In the genomic region with DNA sequence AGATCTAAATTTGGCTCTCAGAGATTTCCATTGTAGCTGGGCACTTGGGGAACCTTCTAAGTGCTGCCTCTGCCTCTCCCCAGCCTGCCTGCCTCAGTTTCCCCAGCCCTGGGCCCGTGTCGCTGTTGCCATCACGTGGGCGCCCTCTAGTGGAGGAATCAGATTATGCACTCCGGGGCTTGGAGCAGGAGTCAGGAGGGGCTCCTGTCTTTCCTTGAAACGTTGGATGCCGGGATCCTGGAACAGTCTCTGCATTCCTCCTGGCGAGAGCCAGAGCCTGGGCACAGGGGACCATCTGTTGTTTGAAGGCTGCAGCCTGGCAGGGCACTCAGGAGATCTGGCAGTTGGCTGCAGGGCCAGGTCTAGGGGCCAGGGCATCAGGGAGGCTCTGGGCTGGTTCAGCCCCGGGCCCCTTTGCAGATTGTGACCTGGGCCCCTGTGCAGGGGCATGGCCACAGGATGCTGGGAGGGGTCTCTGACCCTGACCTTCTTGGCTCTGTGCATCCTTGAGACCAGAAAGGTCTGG, we compare ENCODE assay signal across 8 cellular contexts.
A peak's percentile ranks its signal among the peaks of the same experiment; 100 is the strongest.
DNase-seq lines count a peak whose midpoint lies in the region; ATAC-seq and TF ChIP-seq lines count a peak whose summit lies in the region.

No MANE protein-coding gene starts in this region.

- no peaks in the 10 kb centered on the region for H4K20me1 ChIP-seq in mammary epithelial cell (ENCODE audit: insufficient read depth, low read length)

- no peaks in the 10 kb centered on the region for H3K4me1 ChIP-seq in CD4-positive, alpha-beta memory T cell (ENCODE audit: insufficient read depth, low read length)
- H3K4me1 ChIP-seq in mammary epithelial cell (ENCODE audit: insufficient read depth, low read length): peaks cover 14% of the 10 kb centered on the region

- dilution Hi-C loops in mammary epithelial cell (cut with HindIII; ENCODE audit: low sequenced_read_pairs): loop anchor here (5.0 to 10.0 kb wide), 2 partner anchors 51 to 62 kb away; no protein-coding TSS in a partner anchor

- no peak overlapping the region for H3K27ac Mint-ChIP-seq in CD4-positive, alpha-beta memory T cell

- H3K4me1 Mint-ChIP-seq in CD4-positive, alpha-beta memory T cell: peaks cover 0 to 11% (median 3%) of the 10 kb centered on the region in 4 donors

- no TSS peak for BruUV-seq in mammary epithelial cell (replicated peaks; lab: Mats Ljungman, UMichigan)

- H3K9ac ChIP-seq in mammary epithelial cell (ENCODE audit: insufficient read depth, low read length): no peak overlapping the region

- TF ChIP-seq CTCF in WERI-Rb-1 (IDR thresholded peaks at IDR 0.05; ENCODE audit: low read depth, low read length): peak; percentile 84
- TF ChIP-seq CTCF in mammary epithelial cell (conservative IDR thresholded peaks at IDR 0.05 in 1 of 2, IDR thresholded peaks at IDR 0.05 in 1 of 2; ENCODE audit: extremely low read depth in 1 of 2, insufficient read depth in 1 of 2, low read depth in 1 of 2, low read length in 2 of 2): peak; percentile 75 to 94

- peaks cover 6 to 11% of the 10 kb centered on the region in 2 donors for H3K27me3 Mint-ChIP-seq in CD4-positive, alpha-beta memory T cell

- H3K27ac ChIP-seq in CD4-positive, alpha-beta memory T cell (ENCODE audit: low read depth, low read length): no peak overlapping the region
- H3K27ac ChIP-seq in WERI-Rb-1: no peak overlapping the region
- H3K27ac ChIP-seq in mammary epithelial cell (ENCODE audit: insufficient read depth, low read depth, low read length): no peak overlapping the region

- no peaks in the 10 kb centered on the region for H3K9me3 Mint-ChIP-seq in CD4-positive, alpha-beta memory T cell

- peak; percentile 31 to 58 (median 46) for DNase-seq in CD4-positive, alpha-beta memory T cell
- DNase-seq in HT-29 (ENCODE audit: low spot score) (peak; percentile 69), WERI-Rb-1 (peak; percentile 73), mammary epithelial cell (no peak), kidney tubule cell (ENCODE audit: low spot score) (peak; percentile 48), NCI-H2107 (lab: John Stamatoyannopoulos, UW) (no peak)
- DNase-seq in stimulated activated CD4-positive, alpha-beta T cell treated with anti-CD3 and anti-CD28 coated beads, TNF-alpha, amount 100 ng/mL, for 24 hours (ENCODE audit: low read depth in 3 of 3): peak; percentile 21 to 68 (median 27)

- POLR2A ChIA-PET in CD4-positive, alpha-beta memory T cell (lab: Charles Lee; ENCODE audit: partially characterized antibody): no interaction called here

- in situ Hi-C loops in mammary epithelial cell (cut with MboI; ENCODE audit: low sequenced_read_pairs in 2 of 2): loop anchor here (5.0 to 10.0 kb wide), 2 partner anchors 127 to 129 kb away; no protein-coding TSS in a partner anchor

- no peaks in the 10 kb centered on the region for H3K27me3 ChIP-seq in CD4-positive, alpha-beta memory T cell (ENCODE audit: insufficient read depth, low read length)
- H3K27me3 ChIP-seq in WERI-Rb-1 (ENCODE audit: insufficient read depth, low read depth, severe bottlenecking) (no peaks in the 10 kb centered on the region), mammary epithelial cell (ENCODE audit: insufficient read depth, low read length) (no peaks in the 10 kb centered on the region)

- CTCF ChIA-PET in CD4-positive, alpha-beta memory T cell (lab: Charles Lee; ENCODE audit: partially characterized antibody): interaction anchor here (0.8 to 2.0 kb wide), 6 partner anchors 8 to 127 kb away, joined by 3 to 7 read pairs (median 3); no protein-coding TSS in a partner anchor
- CTCF ChIA-PET in mammary epithelial cell (lab: Charles Lee; ENCODE audit: low non-redundant PET): interaction anchor here (0.7 kb wide), 1 partner anchor 86 kb away, joined by 4 read pairs; no protein-coding TSS in a partner anchor

- H3K36me3 Mint-ChIP-seq in CD4-positive, alpha-beta memory T cell: no peaks in the 10 kb centered on the region

- H3K4me3 Mint-ChIP-seq in CD4-positive, alpha-beta memory T cell: no peak overlapping the region

- intact Hi-C loops in CD4-positive, alpha-beta memory T cell (cut with micrococcal nuclease): loop anchor here (1.0 kb wide), 1 partner anchor 127 kb away; no protein-coding TSS in a partner anchor
- intact Hi-C loops in mammary epithelial cell (cut with micrococcal nuclease): loop anchor here (1.0 to 5.0 kb wide), 5 partner anchors 47 to 172 kb away; a partner anchor contains a TSS

- H3K79me2 ChIP-seq in mammary epithelial cell (ENCODE audit: insufficient read depth, low read length): peaks cover 6% of the 10 kb centered on the region

- H3K4me3 ChIP-seq in CD4-positive, alpha-beta memory T cell (ENCODE audit: low read length in 2 of 2): no peak overlapping the region
- H3K4me3 ChIP-seq in WERI-Rb-1 (ENCODE audit: low read depth, low read length) (no peak overlapping the region), mammary epithelial cell (replicated peaks in 1 of 3; ENCODE audit: insufficient read depth in 1 of 3, low read depth in 2 of 3, low read length in 3 of 3) (no peak overlapping the region)

- no peak overlapping the region for H3K4me2 ChIP-seq in mammary epithelial cell (ENCODE audit: insufficient read depth, low read depth, low read length)

- WGBS in mammary epithelial cell (ENCODE audit: low coverage, missing lambda C conversion rate): 2% methylated on average over 8 of the region's 9 CpGs

- no peaks in the 10 kb centered on the region for H3K36me3 ChIP-seq in CD4-positive, alpha-beta memory T cell (ENCODE audit: insufficient read depth, low read length)
- peaks cover 10% of the 10 kb centered on the region; the same call in 1 of the 2 replicates for H3K36me3 ChIP-seq in WERI-Rb-1
- no peaks in the 10 kb centered on the region for H3K36me3 ChIP-seq in mammary epithelial cell (ENCODE audit: insufficient read depth, low read length)

- H3K9me3 ChIP-seq in CD4-positive, alpha-beta memory T cell (ENCODE audit: control insufficient read depth in 1 of 2, low read length in 2 of 2): no peaks in the 10 kb centered on the region
- H3K9me3 ChIP-seq in WERI-Rb-1 (ENCODE audit: severe bottlenecking) (no peaks in the 10 kb centered on the region), mammary epithelial cell (replicated peaks; ENCODE audit: insufficient read depth, low read length) (no peaks in the 10 kb centered on the region)

- no peak for ATAC-seq in HG03039 (IDR thresholded peaks at IDR 0.05; ENCODE audit: unreplicated experiment)

- no peak overlapping the region for H2AFZ ChIP-seq in mammary epithelial cell (ENCODE audit: low read depth, low read length)

Comparison
In these comparisons a context has a peak if more than half of its experiments do, and no peak if none do; other contexts are left out.
1. DNase-seq: peak in CD4-positive, alpha-beta memory T cell (5 of 5), HT-29 (single experiment), WERI-Rb-1 (single experiment), kidney tubule cell (single experiment) and stimulated activated CD4-positive, alpha-beta T cell treated with anti-CD3 and anti-CD28 coated beads, TNF-alpha, amount 100 ng/mL, for 24 hours (3 of 3); none in mammary epithelial cell (single experiment) and NCI-H2107 (single experiment).